2 cellular contexts compared by ENCODE assay signal in the genomic region with DNA sequence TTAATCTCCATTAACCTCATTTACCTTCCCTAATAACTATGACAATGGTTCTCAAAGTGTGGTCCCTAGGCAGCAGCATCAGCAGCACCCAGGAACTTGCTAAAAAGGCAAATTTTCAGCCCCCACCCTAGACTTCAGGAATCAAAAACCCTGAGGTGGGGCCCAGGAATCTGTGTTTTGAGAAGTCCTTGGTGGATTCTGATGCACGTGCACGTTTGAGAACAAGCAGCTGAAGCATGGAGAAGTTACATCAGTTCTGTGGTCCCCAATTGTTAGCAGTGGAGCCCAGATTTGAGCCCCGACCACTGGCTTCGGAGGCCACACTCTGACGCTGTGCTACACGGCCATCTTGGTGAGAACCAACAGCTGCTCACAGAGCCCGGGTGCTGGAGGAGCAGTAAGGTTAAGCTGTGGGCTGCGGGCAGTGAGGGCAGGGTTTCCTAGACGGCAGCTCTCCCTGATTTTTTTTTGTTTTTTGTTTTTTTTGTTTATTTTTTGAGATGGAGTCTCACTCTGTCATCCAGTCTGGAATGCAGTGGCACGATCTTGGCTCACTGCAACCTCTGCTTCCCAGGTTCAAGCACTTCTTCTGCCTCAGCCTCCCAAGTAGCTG.
TF ChIP-seq lines count a peak whose summit lies in the region.

No MANE protein-coding gene starts in this region.

TF ChIP-seq in HEK293, 187 proteins besides CTCF, POLR2A, EP300 and RAD21:
- peak; percentile 84 for TF ChIP-seq ZBTB20 (tag by site-specific recombination; IDR thresholded peaks at IDR 0.05)
- TF ChIP-seq GFI1B (tag by site-specific recombination; IDR thresholded peaks at IDR 0.05), result no peak
- TF ChIP-seq, protein P1, sequence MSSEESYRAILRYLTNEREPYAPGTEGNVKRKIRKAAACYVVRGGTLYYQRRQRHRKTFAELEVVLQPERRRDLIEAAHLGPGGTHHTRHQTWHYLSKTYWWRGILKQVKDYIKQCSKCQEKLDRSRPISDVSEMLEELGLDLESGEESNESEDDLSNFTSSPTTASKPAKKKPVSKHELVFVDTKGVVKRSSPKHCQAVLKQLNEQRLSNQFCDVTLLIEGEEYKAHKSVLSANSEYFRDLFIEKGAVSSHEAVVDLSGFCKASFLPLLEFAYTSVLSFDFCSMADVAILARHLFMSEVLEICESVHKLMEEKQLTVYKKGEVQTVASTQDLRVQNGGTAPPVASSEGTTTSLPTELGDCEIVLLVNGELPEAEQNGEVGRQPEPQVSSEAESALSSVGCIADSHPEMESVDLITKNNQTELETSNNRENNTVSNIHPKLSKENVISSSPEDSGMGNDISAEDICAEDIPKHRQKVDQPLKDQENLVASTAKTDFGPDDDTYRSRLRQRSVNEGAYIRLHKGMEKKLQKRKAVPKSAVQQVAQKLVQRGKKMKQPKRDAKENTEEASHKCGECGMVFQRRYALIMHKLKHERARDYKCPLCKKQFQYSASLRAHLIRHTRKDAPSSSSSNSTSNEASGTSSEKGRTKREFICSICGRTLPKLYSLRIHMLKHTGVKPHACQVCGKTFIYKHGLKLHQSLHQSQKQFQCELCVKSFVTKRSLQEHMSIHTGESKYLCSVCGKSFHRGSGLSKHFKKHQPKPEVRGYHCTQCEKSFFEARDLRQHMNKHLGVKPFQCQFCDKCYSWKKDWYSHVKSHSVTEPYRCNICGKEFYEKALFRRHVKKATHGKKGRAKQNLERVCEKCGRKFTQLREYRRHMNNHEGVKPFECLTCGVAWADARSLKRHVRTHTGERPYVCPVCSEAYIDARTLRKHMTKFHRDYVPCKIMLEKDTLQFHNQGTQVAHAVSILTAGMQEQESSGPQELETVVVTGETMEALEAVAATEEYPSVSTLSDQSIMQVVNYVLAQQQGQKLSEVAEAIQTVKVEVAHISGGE (tag by site-specific recombination; conservative IDR thresholded peaks at IDR 0.05; ENCODE audit: low read depth), result no peak
TF ChIP-seq in HEK293: peak in this region for 1.

TF ChIP-seq in K562, 482 proteins besides CTCF, POLR2A, EP300 and RAD21:
- TF ChIP-seq CBFA2T3 (IDR thresholded peaks at IDR 0.05) (peak; percentile 34), BCOR (IDR thresholded peaks at IDR 0.05) (0 out of 2 replicates have a peak, but pooled peaks have one; percentile 12), L3MBTL2 (IDR thresholded peaks at IDR 0.05) (no peak), ZNF75A (CRISPR knock-in tag; IDR thresholded peaks at IDR 0.05) (no peak), BHLHE40 (IDR thresholded peaks at IDR 0.05; ENCODE audit: low read length) (peak; percentile 53), BRD4 (IDR thresholded peaks at IDR 0.05) (no peak), EP400 (IDR thresholded peaks at IDR 0.05) (no peak)
- TF ChIP-seq, protein P2, sequence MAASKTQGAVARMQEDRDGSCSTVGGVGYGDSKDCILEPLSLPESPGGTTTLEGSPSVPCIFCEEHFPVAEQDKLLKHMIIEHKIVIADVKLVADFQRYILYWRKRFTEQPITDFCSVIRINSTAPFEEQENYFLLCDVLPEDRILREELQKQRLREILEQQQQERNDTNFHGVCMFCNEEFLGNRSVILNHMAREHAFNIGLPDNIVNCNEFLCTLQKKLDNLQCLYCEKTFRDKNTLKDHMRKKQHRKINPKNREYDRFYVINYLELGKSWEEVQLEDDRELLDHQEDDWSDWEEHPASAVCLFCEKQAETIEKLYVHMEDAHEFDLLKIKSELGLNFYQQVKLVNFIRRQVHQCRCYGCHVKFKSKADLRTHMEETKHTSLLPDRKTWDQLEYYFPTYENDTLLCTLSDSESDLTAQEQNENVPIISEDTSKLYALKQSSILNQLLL (CRISPR knock-in tag; IDR thresholded peaks at IDR 0.05; ENCODE audit: borderline replicate concordance), result no peak
